In genomic region chr3:8524656-8525399, GRCh38 we compare ENCODE assay signal across 17 cellular contexts. TPM values are rescaled to one million over a fixed set of nuclear protein-coding genes. Genes with fewer than 3 reads are reported as not detected.
A peak's percentile ranks its signal among the peaks of the same experiment; 100 is the strongest.
DNase-seq lines count a peak whose midpoint lies in the region; ATAC-seq, FAIRE-seq and TF ChIP-seq lines count a peak whose summit lies in the region.
"Had no signal": no experiment of that assay in that cellular context is flagged by ENCODE, and none has a peak within 500 bp of the region (broad histone marks: within the 10 kb centered on the region; RNA-seq: fewer than 3 reads in every experiment).

No MANE protein-coding gene starts in this region.

- H3K4me3 Mint-ChIP-seq in activated CD8-positive, alpha-beta memory T cell treated with anti-CD3 and anti-CD28 coated beads, Interleukin-2, amount 10 ng/mL, durations not matched to agents 7 days and 5 days = peak overlapping the region; percentile 35
- H3K4me3 Mint-ChIP-seq: activated CD4-positive, alpha-beta T cell treated with anti-CD3 and anti-CD28 coated beads for 36 hours; stimulated activated naive B cell treated with anti-CD40 and anti-IgM and Interleukin-4, amounts not matched to agents 10 μg/mL and 1 μg/mL and 100 μg/mL, for 72 hours had no signal

- peaks cover 10% of the 10 kb centered on the region for H3K27me3 Mint-ChIP-seq in activated CD8-positive, alpha-beta memory T cell treated with anti-CD3 and anti-CD28 coated beads, Interleukin-2, amount 10 ng/mL, durations not matched to agents 7 days and 5 days
- H3K27me3 Mint-ChIP-seq: activated CD4-positive, alpha-beta T cell treated with anti-CD3 and anti-CD28 coated beads for 36 hours had no signal

- CTCF ChIA-PET in activated CD8-positive, alpha-beta memory T cell treated with anti-CD3 and anti-CD28 coated beads, Interleukin-2, amount 10 ng/mL, durations not matched to agents 7 days and 5 days (lab: Charles Lee) = no interaction called here

- H3K4me3 ChIP-seq in bronchial epithelial cell (ENCODE audit: low read depth, low read length) = no peak overlapping the region
- H3K4me3 ChIP-seq: cardiac muscle cell, spleen had no signal

- H3K27ac Mint-ChIP-seq in activated CD8-positive, alpha-beta memory T cell treated with anti-CD3 and anti-CD28 coated beads, Interleukin-2, amount 10 ng/mL, durations not matched to agents 7 days and 5 days = peak overlapping the region; percentile 65
- H3K27ac Mint-ChIP-seq: activated CD4-positive, alpha-beta T cell treated with anti-CD3 and anti-CD28 coated beads for 36 hours; activated naive CD4-positive, alpha-beta T cell treated with anti-CD3 and anti-CD28 coated beads, Interleukin-2, amount 50 U/mL, for 72 hours; stimulated activated naive B cell treated with anti-CD40 and anti-IgM and Interleukin-4, amounts not matched to agents 10 μg/mL and 1 μg/mL and 100 μg/mL, for 72 hours had no signal

- peak; percentile 66 for ATAC-seq in activated CD8-positive, alpha-beta memory T cell treated with anti-CD3 and anti-CD28 coated beads, Interleukin-2, amount 10 ng/mL, durations not matched to agents 7 days and 5 days
- ATAC-seq in HG02642 (IDR thresholded peaks at IDR 0.05; ENCODE audit: poor library complexity, unreplicated experiment) (peak; percentile 58), GM21447 (IDR thresholded peaks at IDR 0.05; ENCODE audit: unreplicated experiment) (no peak)
- ATAC-seq in stimulated activated naive CD8-positive, alpha-beta T cell treated with anti-CD3 and anti-CD28 coated beads, Interleukin-15, Interleukin-2, amounts not matched to agents 100 U/mL and 50 U/mL, for 24 hours = peak; percentile 40
- ATAC-seq: activated CD4-positive, alpha-beta T cell treated with anti-CD3 and anti-CD28 coated beads for 36 hours; left lobe of liver; stimulated activated naive B cell treated with anti-CD40 and anti-IgM and Interleukin-4, amounts not matched to agents 10 μg/mL and 1 μg/mL and 100 μg/mL, for 72 hours had no signal

- H3K27me3 ChIP-seq in bronchial epithelial cell (ENCODE audit: control insufficient read depth, insufficient read depth, low read length) = no peaks in the 10 kb centered on the region
- H3K27me3 ChIP-seq: cardiac muscle cell, spleen had no signal

- no peaks in the 10 kb centered on the region for H3K36me3 Mint-ChIP-seq in activated CD8-positive, alpha-beta memory T cell treated with anti-CD3 and anti-CD28 coated beads, Interleukin-2, amount 10 ng/mL, durations not matched to agents 7 days and 5 days
- H3K36me3 Mint-ChIP-seq: activated naive CD4-positive, alpha-beta T cell treated with anti-CD3 and anti-CD28 coated beads, Interleukin-2, amount 50 U/mL, for 72 hours; stimulated activated naive B cell treated with anti-CD40 and anti-IgM and Interleukin-4, amounts not matched to agents 10 μg/mL and 1 μg/mL and 100 μg/mL, for 72 hours had no signal

- DNase-seq in activated CD8-positive, alpha-beta memory T cell treated with anti-CD3 and anti-CD28 coated beads, Interleukin-2, amount 10 ng/mL, durations not matched to agents 7 days and 5 days = no peak
- DNase-seq in activated CD8-positive, alpha-beta memory T cell treated with anti-CD3 and anti-CD28 coated beads, Interleukin-2, amount 50 U/mL, for 48 hours = no peak
- DNase-seq in bronchial epithelial cell (ENCODE audit: low read depth) = peak; percentile 48
- no peak for DNase-seq in stimulated activated naive CD8-positive, alpha-beta T cell treated with anti-CD3 and anti-CD28 coated beads, Interleukin-15, Interleukin-2, amounts not matched to agents 100 U/mL and 50 U/mL, for 24 hours
- no peak for DNase-seq in cortex of kidney (lab: John Stamatoyannopoulos, UW)
- DNase-seq in DMS 273 (lab: John Stamatoyannopoulos, UW; ENCODE audit: unreplicated experiment) = no peak
- DNase-seq: activated CD4-positive, alpha-beta T cell treated with anti-CD3 and anti-CD28 coated beads for 36 hours; NCI-H2029 treated with DMSO at 0.1 percent for 48 hours; NCI-H510A treated with DMSO at 0.1 percent for 48 hours; spleen; stimulated activated naive B cell treated with anti-CD40 and anti-IgM and Interleukin-4, amounts not matched to agents 10 μg/mL and 1 μg/mL and 100 μg/mL, for 72 hours had no signal

- TF ChIP-seq CTCF in bronchial epithelial cell (IDR thresholded peaks at IDR 0.05; ENCODE audit: insufficient read depth, low read length, severe bottlenecking) = no peak

- H3K4me1 Mint-ChIP-seq in activated CD8-positive, alpha-beta memory T cell treated with anti-CD3 and anti-CD28 coated beads, Interleukin-2, amount 10 ng/mL, durations not matched to agents 7 days and 5 days = peaks cover 21% of the 10 kb centered on the region
- H3K4me1 Mint-ChIP-seq: stimulated activated naive B cell treated with anti-CD40 and anti-IgM and Interleukin-4, amounts not matched to agents 10 μg/mL and 1 μg/mL and 100 μg/mL, for 72 hours had no signal

- no peaks in the 10 kb centered on the region for H3K9me3 Mint-ChIP-seq in activated CD8-positive, alpha-beta memory T cell treated with anti-CD3 and anti-CD28 coated beads, Interleukin-2, amount 10 ng/mL, durations not matched to agents 7 days and 5 days (ENCODE audit: low read depth)
- H3K9me3 Mint-ChIP-seq: stimulated activated naive B cell treated with anti-CD40 and anti-IgM and Interleukin-4, amounts not matched to agents 10 μg/mL and 1 μg/mL and 100 μg/mL, for 72 hours had no signal

- FAIRE-seq in bronchial epithelial cell (lab: Jason Lieb, UNC) = no peak
- FAIRE-seq: H54 had no signal

- H3K36me3 ChIP-seq in bronchial epithelial cell (ENCODE audit: control insufficient read depth, insufficient read depth, low read length) = no peaks in the 10 kb centered on the region
- H3K36me3 ChIP-seq: cardiac muscle cell had no signal

RNA-seq across cellular contexts. Expression of gene LMCD1, which starts 23.2 kb away (rescaled TPM):
- 10 to 100 TPM in 1 of 2 experiments, 1 to 10 TPM in 1; 2.3 to 10.0 TPM for total RNA-seq in activated CD8-positive, alpha-beta memory T cell treated with anti-CD3 and anti-CD28 coated beads, Interleukin-2, amount 10 ng/mL, durations not matched to agents 7 days and 5 days
- total RNA-seq in bronchial epithelial cell = 1.2 and 2.6 TPM in 2 replicates
